15 cellular contexts compared by ENCODE assay signal in the genomic region with DNA sequence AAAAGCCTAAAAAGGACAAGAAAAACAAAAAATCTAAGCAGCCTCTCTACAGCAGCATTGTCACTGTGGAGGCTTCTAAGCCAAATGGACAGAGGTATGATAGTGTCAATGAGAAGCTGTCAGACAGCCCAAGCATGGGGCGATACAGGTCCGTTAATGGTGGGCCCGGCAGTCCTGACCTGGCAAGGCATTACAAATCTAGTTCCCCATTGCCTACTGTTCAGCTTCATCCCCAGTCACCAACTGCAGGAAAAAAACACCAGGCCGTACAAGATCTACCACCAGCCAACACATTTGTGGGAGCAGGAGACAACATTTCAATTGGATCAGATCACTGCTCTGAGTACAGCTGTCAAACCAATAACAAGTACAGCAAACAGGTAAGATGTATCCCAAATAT. TPM values are rescaled to one million over a fixed set of nuclear protein-coding genes. Genes with fewer than 3 reads are reported as not detected.
DNase-seq lines count a peak whose midpoint lies in the region; ATAC-seq and TF ChIP-seq lines count a peak whose summit lies in the region.
"Had no signal": no experiment of that assay in that cellular context is flagged by ENCODE, and none has a peak within 500 bp of the region (broad histone marks: within the 10 kb centered on the region; RNA-seq: fewer than 3 reads in every experiment).

No MANE protein-coding gene starts in this region.

- no peaks in the 10 kb centered on the region for H3K9me3 Mint-ChIP-seq in progenitor cell of endocrine pancreas (ENCODE audit: low read depth)
- H3K9me3 Mint-ChIP-seq: activated T-cell treated with anti-CD3 and anti-CD28 coated beads, Interleukin-2, amount 50 U/mL, for 72 hours had no signal

- peaks cover 5% of the 10 kb centered on the region for H3K4me1 ChIP-seq in osteoblast (ENCODE audit: insufficient read depth, low read length)
- H3K4me1 ChIP-seq: breast epithelium had no signal

- H3K27ac Mint-ChIP-seq in progenitor cell of endocrine pancreas, result no peak overlapping the region
- H3K27ac Mint-ChIP-seq: activated CD4-positive, alpha-beta T cell treated with anti-CD3 and anti-CD28 coated beads for 36 hours; activated T-cell treated with anti-CD3 and anti-CD28 coated beads, Interleukin-2, amount 50 U/mL, for 72 hours; naive B cell; T-cell had no signal

- DNase-seq in AG04450 (ENCODE audit: low read depth, low spot score) (no peak), amniotic epithelial cell (ENCODE audit: low read depth) (peak; percentile 46), fibroblast of villous mesenchyme (ENCODE audit: low read depth) (no peak), progenitor cell of endocrine pancreas (ENCODE audit: low spot score, unreplicated experiment) (no peak), osteoblast (ENCODE audit: insufficient read length, low spot score, missing footprints) (no peak), NCI-H1417 treated with DMSO at 0.1 percent for 48 hours (lab: John Stamatoyannopoulos, UW) (no peak)
- DNase-seq: activated CD4-positive, alpha-beta T cell treated with anti-CD3 and anti-CD28 coated beads for 36 hours; activated T-cell treated with anti-CD3 and anti-CD28 coated beads, Interleukin-2, amount 50 U/mL, for 72 hours; DMS53; naive B cell; T-cell had no signal

- no peak overlapping the region for H2AFZ ChIP-seq in osteoblast (ENCODE audit: low read length)

- peaks cover 35% of the 10 kb centered on the region for H3K27me3 Mint-ChIP-seq in progenitor cell of endocrine pancreas

- H4K20me1 ChIP-seq in osteoblast (ENCODE audit: insufficient read depth, low read length), result no peaks in the 10 kb centered on the region

- ATAC-seq in HG02678 (IDR thresholded peaks at IDR 0.05; ENCODE audit: unreplicated experiment), result no peak
- no peak for ATAC-seq in GM21737 (IDR thresholded peaks at IDR 0.05; ENCODE audit: unreplicated experiment)
- ATAC-seq: activated CD4-positive, alpha-beta T cell treated with anti-CD3 and anti-CD28 coated beads for 36 hours; activated T-cell treated with anti-CD3 and anti-CD28 coated beads, Interleukin-2, amount 50 U/mL, for 72 hours; T-cell had no signal

- peak overlapping the region; percentile 70 for H3K4me3 Mint-ChIP-seq in progenitor cell of endocrine pancreas (ENCODE audit: low read depth)
- H3K4me3 Mint-ChIP-seq: activated CD4-positive, alpha-beta T cell treated with anti-CD3 and anti-CD28 coated beads for 36 hours; activated T-cell treated with anti-CD3 and anti-CD28 coated beads, Interleukin-2, amount 50 U/mL, for 72 hours had no signal

- TF ChIP-seq CTCF in AG04450 (IDR thresholded peaks at IDR 0.05; ENCODE audit: low read depth, low read length) (no peak), fibroblast of villous mesenchyme (IDR thresholded peaks at IDR 0.05; ENCODE audit: insufficient read depth, low read depth, low read length) (no peak), progenitor cell of endocrine pancreas (IDR thresholded peaks at IDR 0.05; ENCODE audit: unreplicated experiment) (no peak), osteoblast (IDR thresholded peaks at IDR 0.05; ENCODE audit: extremely low read depth, low read depth, low read length) (no peak)

- H3K27me3 ChIP-seq in AG04450 (ENCODE audit: control insufficient read depth, insufficient read depth, low read length) (no peaks in the 10 kb centered on the region), osteoblast (ENCODE audit: insufficient read depth, low read length) (peaks cover 25% of the 10 kb centered on the region)

- H3K27ac ChIP-seq in AG04450 (ENCODE audit: low read depth, low read length), result no peak overlapping the region
- H3K27ac ChIP-seq in osteoblast (ENCODE audit: low read depth, low read length), result no peak overlapping the region
- H3K27ac ChIP-seq: breast epithelium had no signal

- H3K79me2 ChIP-seq in osteoblast (ENCODE audit: insufficient read depth, low read length), result no peaks in the 10 kb centered on the region

- no peaks in the 10 kb centered on the region for H3K36me3 ChIP-seq in osteoblast (ENCODE audit: insufficient read depth, low read length)
- H3K36me3 ChIP-seq: breast epithelium had no signal

- H3K4me3 ChIP-seq in AG04450 (ENCODE audit: low read depth, low read length), result peak overlapping the region; percentile 87
- peak overlapping the region; percentile 27 for H3K4me3 ChIP-seq in fibroblast of villous mesenchyme (ENCODE audit: low read depth, low read length)
- H3K4me3 ChIP-seq in osteoblast (ENCODE audit: insufficient read depth, low read length), result no peak overlapping the region

- H3K36me3 Mint-ChIP-seq in progenitor cell of endocrine pancreas (ENCODE audit: insufficient read depth), result no peaks in the 10 kb centered on the region
- H3K36me3 Mint-ChIP-seq: T-cell had no signal

- H3K4me2 ChIP-seq in osteoblast (ENCODE audit: insufficient read depth, low read length), result no peak overlapping the region

- CTCF ChIA-PET in AG04450 (lab: Charles Lee), result interaction anchor here (1.3 kb wide), 1 partner anchor 237 kb away, joined by 3 read pairs; no protein-coding TSS in a partner anchor

- H3K9me3 ChIP-seq in AG04450 (ENCODE audit: control insufficient read depth, insufficient read depth, low read length) (no peaks in the 10 kb centered on the region; the same call in 1 of the 2 replicates), osteoblast (ENCODE audit: low read depth, low read length) (no peaks in the 10 kb centered on the region)
- H3K9me3 ChIP-seq: breast epithelium had no signal

- POLR2A ChIA-PET in AG04450 (lab: Yijun Ruan, JAX), result no interaction called here

- peaks cover 17% of the 10 kb centered on the region for H3K4me1 Mint-ChIP-seq in progenitor cell of endocrine pancreas (ENCODE audit: low read depth)

RNA-seq across cellular contexts. Expression of a gene that starts 4.0 kb away (rescaled TPM):
- polyA plus RNA-seq in AG04450 (2011; rRNA removed), result 18.5 and 20.0 TPM in 2 replicates
- 61.6 and 62.8 TPM in 2 replicates for polyA minus RNA-seq in AG04450 (2011; rRNA and poly(A)+ RNA removed)
- 53.1 and 122 TPM in 2 replicates for total RNA-seq in fibroblast of villous mesenchyme
- total RNA-seq in progenitor cell of endocrine pancreas, result 9.9 and 17.2 TPM in 2 replicates
- 0.72 and 3.8 TPM in 2 replicates for total RNA-seq in osteoblast
- total RNA-seq: activated CD4-positive, alpha-beta T cell treated with anti-CD3 and anti-CD28 coated beads for 36 hours; activated T-cell treated with anti-CD3 and anti-CD28 coated beads, Interleukin-2, amount 50 U/mL, for 72 hours; OCI-LY7 had no signal
